ENCODE assay signal across 1 cellular context in the genomic region with DNA sequence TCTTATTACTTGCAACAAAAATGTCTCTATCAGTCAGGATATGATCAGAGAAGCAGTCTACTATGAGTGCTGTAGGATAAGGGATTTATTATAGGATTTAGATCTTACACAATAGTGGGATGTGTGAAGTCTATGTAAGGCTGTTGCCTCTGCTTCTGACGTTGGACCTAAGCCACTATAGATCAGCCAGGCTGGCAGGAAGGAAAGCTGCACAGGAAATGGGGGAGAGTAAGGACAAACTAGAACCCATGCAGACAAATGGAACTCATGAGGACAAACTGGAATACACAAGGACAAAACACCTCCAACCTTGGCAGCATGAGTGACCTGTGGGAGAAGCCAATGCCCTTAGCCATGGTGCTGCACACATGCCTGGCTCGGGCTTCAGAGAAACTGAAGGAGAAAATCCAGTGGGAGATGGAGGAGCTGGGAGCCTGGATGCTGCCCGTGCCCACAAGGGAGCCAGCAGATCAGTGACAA.
TF ChIP-seq lines count a peak whose summit lies in the region.

No MANE protein-coding gene starts in this region.

TF ChIP-seq in GM23338, 12 proteins besides CTCF, POLR2A, EP300 and RAD21 (continued from another document):
- TF ChIP-seq, protein P1, sequence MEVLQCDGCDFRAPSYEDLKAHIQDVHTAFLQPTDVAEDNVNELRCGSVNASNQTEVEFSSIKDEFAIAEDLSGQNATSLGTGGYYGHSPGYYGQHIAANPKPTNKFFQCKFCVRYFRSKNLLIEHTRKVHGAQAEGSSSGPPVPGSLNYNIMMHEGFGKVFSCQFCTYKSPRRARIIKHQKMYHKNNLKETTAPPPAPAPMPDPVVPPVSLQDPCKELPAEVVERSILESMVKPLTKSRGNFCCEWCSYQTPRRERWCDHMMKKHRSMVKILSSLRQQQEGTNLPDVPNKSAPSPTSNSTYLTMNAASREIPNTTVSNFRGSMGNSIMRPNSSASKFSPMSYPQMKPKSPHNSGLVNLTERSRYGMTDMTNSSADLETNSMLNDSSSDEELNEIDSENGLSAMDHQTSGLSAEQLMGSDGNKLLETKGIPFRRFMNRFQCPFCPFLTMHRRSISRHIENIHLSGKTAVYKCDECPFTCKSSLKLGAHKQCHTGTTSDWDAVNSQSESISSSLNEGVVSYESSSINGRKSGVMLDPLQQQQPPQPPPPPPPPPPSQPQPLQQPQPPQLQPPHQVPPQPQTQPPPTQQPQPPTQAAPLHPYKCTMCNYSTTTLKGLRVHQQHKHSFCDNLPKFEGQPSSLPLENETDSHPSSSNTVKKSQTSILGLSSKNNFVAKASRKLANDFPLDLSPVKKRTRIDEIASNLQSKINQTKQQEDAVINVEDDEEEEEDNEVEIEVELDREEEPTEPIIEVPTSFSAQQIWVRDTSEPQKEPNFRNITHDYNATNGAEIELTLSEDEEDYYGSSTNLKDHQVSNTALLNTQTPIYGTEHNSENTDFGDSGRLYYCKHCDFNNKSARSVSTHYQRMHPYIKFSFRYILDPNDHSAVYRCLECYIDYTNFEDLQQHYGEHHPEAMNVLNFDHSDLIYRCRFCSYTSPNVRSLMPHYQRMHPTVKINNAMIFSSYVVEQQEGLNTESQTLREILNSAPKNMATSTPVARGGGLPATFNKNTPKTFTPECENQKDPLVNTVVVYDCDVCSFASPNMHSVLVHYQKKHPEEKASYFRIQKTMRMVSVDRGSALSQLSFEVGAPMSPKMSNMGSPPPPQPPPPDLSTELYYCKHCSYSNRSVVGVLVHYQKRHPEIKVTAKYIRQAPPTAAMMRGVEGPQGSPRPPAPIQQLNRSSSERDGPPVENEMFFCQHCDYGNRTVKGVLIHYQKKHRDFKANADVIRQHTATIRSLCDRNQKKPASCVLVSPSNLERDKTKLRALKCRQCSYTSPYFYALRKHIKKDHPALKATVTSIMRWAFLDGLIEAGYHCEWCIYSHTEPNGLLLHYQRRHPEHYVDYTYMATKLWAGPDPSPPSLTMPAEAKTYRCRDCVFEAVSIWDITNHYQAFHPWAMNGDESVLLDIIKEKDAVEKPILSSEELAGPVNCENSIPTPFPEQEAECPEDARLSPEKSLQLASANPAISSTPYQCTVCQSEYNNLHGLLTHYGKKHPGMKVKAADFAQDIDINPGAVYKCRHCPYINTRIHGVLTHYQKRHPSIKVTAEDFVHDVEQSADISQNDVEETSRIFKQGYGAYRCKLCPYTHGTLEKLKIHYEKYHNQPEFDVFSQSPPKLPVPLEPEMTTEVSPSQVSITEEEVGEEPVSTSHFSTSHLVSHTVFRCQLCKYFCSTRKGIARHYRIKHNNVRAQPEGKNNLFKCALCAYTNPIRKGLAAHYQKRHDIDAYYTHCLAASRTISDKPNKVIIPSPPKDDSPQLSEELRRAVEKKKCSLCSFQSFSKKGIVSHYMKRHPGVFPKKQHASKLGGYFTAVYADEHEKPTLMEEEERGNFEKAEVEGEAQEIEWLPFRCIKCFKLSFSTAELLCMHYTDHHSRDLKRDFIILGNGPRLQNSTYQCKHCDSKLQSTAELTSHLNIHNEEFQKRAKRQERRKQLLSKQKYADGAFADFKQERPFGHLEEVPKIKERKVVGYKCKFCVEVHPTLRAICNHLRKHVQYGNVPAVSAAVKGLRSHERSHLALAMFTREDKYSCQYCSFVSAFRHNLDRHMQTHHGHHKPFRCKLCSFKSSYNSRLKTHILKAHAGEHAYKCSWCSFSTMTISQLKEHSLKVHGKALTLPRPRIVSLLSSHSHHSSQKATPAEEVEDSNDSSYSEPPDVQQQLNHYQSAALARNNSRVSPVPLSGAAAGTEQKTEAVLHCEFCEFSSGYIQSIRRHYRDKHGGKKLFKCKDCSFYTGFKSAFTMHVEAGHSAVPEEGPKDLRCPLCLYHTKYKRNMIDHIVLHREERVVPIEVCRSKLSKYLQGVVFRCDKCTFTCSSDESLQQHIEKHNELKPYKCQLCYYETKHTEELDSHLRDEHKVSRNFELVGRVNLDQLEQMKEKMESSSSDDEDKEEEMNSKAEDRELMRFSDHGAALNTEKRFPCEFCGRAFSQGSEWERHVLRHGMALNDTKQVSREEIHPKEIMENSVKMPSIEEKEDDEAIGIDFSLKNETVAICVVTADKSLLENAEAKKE (CRISPR knock-in tag; IDR thresholded peaks at IDR 0.05) = no peak
- TF ChIP-seq EZH2phosphoT487 (IDR thresholded peaks at IDR 0.05; ENCODE audit: unreplicated experiment) (no peak), ZNF114 (CRISPR knock-in tag; IDR thresholded peaks at IDR 0.05) (no peak), POLR2AphosphoS5 (IDR thresholded peaks at IDR 0.05; ENCODE audit: low read depth) (no peak), EZH2 (IDR thresholded peaks at IDR 0.05; ENCODE audit: low read depth, unreplicated experiment) (no peak), STAT1 (IDR thresholded peaks at IDR 0.05; ENCODE audit: unreplicated experiment) (no peak), JUNB (IDR thresholded peaks at IDR 0.05; ENCODE audit: unreplicated experiment) (no peak)
- TF ChIP-seq, protein P2, sequence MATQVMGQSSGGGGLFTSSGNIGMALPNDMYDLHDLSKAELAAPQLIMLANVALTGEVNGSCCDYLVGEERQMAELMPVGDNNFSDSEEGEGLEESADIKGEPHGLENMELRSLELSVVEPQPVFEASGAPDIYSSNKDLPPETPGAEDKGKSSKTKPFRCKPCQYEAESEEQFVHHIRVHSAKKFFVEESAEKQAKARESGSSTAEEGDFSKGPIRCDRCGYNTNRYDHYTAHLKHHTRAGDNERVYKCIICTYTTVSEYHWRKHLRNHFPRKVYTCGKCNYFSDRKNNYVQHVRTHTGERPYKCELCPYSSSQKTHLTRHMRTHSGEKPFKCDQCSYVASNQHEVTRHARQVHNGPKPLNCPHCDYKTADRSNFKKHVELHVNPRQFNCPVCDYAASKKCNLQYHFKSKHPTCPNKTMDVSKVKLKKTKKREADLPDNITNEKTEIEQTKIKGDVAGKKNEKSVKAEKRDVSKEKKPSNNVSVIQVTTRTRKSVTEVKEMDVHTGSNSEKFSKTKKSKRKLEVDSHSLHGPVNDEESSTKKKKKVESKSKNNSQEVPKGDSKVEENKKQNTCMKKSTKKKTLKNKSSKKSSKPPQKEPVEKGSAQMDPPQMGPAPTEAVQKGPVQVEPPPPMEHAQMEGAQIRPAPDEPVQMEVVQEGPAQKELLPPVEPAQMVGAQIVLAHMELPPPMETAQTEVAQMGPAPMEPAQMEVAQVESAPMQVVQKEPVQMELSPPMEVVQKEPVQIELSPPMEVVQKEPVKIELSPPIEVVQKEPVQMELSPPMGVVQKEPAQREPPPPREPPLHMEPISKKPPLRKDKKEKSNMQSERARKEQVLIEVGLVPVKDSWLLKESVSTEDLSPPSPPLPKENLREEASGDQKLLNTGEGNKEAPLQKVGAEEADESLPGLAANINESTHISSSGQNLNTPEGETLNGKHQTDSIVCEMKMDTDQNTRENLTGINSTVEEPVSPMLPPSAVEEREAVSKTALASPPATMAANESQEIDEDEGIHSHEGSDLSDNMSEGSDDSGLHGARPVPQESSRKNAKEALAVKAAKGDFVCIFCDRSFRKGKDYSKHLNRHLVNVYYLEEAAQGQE (IDR thresholded peaks at IDR 0.05; ENCODE audit: unreplicated experiment) = no peak
- TF ChIP-seq, protein P3, sequence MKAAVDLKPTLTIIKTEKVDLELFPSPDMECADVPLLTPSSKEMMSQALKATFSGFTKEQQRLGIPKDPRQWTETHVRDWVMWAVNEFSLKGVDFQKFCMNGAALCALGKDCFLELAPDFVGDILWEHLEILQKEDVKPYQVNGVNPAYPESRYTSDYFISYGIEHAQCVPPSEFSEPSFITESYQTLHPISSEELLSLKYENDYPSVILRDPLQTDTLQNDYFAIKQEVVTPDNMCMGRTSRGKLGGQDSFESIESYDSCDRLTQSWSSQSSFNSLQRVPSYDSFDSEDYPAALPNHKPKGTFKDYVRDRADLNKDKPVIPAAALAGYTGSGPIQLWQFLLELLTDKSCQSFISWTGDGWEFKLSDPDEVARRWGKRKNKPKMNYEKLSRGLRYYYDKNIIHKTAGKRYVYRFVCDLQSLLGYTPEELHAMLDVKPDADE (IDR thresholded peaks at IDR 0.05) = no peak
